Comparison of ENCODE assay signal across 8 cellular contexts in genomic region chr12:21169878-21170472, GRCh38. TPM values are rescaled to one million over a fixed set of nuclear protein-coding genes. Genes with fewer than 3 reads are reported as not detected.
DNase-seq lines count a peak whose midpoint lies in the region; ATAC-seq and TF ChIP-seq lines count a peak whose summit lies in the region.

No MANE protein-coding gene starts in this region.

- H3K4ac ChIP-seq in mesenchymal stem cell (ENCODE audit: low read depth in 1 of 2, low read length in 2 of 2) = no peak overlapping the region

- H3K4me1 ChIP-seq in DND-41 (ENCODE audit: insufficient read depth, low read length) (no peaks in the 10 kb centered on the region), OCI-LY3 (ENCODE audit: low read length) (no peaks in the 10 kb centered on the region), mesenchymal stem cell (ENCODE audit: control insufficient read depth, insufficient read depth, low read depth, low read length) (no peaks in the 10 kb centered on the region)

- peak; percentile 75 for ATAC-seq in DND-41 (ENCODE audit: insufficient read depth, low read depth)
- ATAC-seq in GM19397 (IDR thresholded peaks at IDR 0.05; ENCODE audit: unreplicated experiment) = peak; percentile 84
- ATAC-seq in GM19023 (IDR thresholded peaks at IDR 0.05; ENCODE audit: unreplicated experiment) = no peak

- peak; percentile 87 for TF ChIP-seq CTCF in DND-41 (IDR thresholded peaks at IDR 0.05; ENCODE audit: borderline replicate concordance, extremely low read depth, low read length, poor library complexity, severe bottlenecking)
- TF ChIP-seq CTCF in HL-60 (IDR thresholded peaks at IDR 0.05; ENCODE audit: insufficient read depth, low read length) = peak; percentile 74
- TF ChIP-seq CTCF in OCI-LY3 (IDR thresholded peaks at IDR 0.05; ENCODE audit: low read depth, low read length) = peak; percentile 94

- no peaks in the 10 kb centered on the region for H3K79me1 ChIP-seq in mesenchymal stem cell (replicated peaks; ENCODE audit: low read length, poor library complexity, severe bottlenecking)

- no peak overlapping the region for H2BK15ac ChIP-seq in mesenchymal stem cell (ENCODE audit: low read depth, poor library complexity, severe bottlenecking)

- H2AK5ac ChIP-seq in mesenchymal stem cell (ENCODE audit: low read length, severe bottlenecking) = no peak overlapping the region

- 29% methylated on average over 3 of the region's 3 CpGs for WGBS in mesenchymal stem cell

- H4K91ac ChIP-seq in mesenchymal stem cell (ENCODE audit: low read length) = no peak overlapping the region

- no peak overlapping the region for H2BK5ac ChIP-seq in mesenchymal stem cell (ENCODE audit: low read depth, low read length, poor library complexity, severe bottlenecking)

- no peak overlapping the region for H2BK12ac ChIP-seq in mesenchymal stem cell (ENCODE audit: low read length in 2 of 2)

- no peak overlapping the region for H3K4me3 ChIP-seq in DND-41 (ENCODE audit: low read depth in 1 of 2, low read length in 2 of 2)
- H3K4me3 ChIP-seq in HL-60 (replicated peaks; ENCODE audit: insufficient read depth, low read length) = no peak overlapping the region
- no peak overlapping the region for H3K4me3 ChIP-seq in OCI-LY3 (ENCODE audit: low read length)
- H3K4me3 ChIP-seq in mesenchymal stem cell (ENCODE audit: insufficient read depth in 1 of 2, low read depth in 1 of 2, low read length in 2 of 2) = no peak overlapping the region

- H2BK120ac ChIP-seq in mesenchymal stem cell (ENCODE audit: low read depth, low read length) = no peak overlapping the region

- H2AFZ ChIP-seq in DND-41 (ENCODE audit: low read depth, low read length) (no peak overlapping the region), OCI-LY3 (ENCODE audit: low read depth, low read length) (no peak overlapping the region), mesenchymal stem cell (ENCODE audit: low read depth, low read length) (no peak overlapping the region)

- H3K27me3 ChIP-seq in DND-41 (ENCODE audit: insufficient read depth, low read length, poor library complexity) (no peaks in the 10 kb centered on the region), HL-60 (ENCODE audit: insufficient read depth, poor library complexity, severe bottlenecking) (no peaks in the 10 kb centered on the region), OCI-LY3 (ENCODE audit: low read depth, low read length) (0 out of 2 replicates have a peak, but pooled peaks cover 5% of the 10 kb centered on the region), mesenchymal stem cell (ENCODE audit: control insufficient read depth in 1 of 2, insufficient read depth in 1 of 2, low read length in 2 of 2) (no peaks in the 10 kb centered on the region)

- H4K20me1 ChIP-seq in DND-41 (ENCODE audit: insufficient read depth, low read length) = no peaks in the 10 kb centered on the region
- no peaks in the 10 kb centered on the region for H4K20me1 ChIP-seq in OCI-LY3 (ENCODE audit: insufficient read depth, low read length)

- no peak overlapping the region for H3K14ac ChIP-seq in mesenchymal stem cell (ENCODE audit: low read length in 2 of 2)

- no peak overlapping the region for H3K27ac ChIP-seq in DND-41 (ENCODE audit: low read length)
- no peak overlapping the region for H3K27ac ChIP-seq in HL-60 (replicated peaks)
- H3K27ac ChIP-seq in OCI-LY3 (ENCODE audit: low read length) = no peak overlapping the region
- no peak overlapping the region for H3K27ac ChIP-seq in mesenchymal stem cell (ENCODE audit: low read length, poor library complexity, severe bottlenecking)

- peak; percentile 61 for DNase-seq in DND-41
- peak; percentile 11 to 25 for DNase-seq in HL-60 (ENCODE audit: low read depth in 1 of 2, low spot score in 1 of 2)
- peak; percentile 2 to 61 for DNase-seq in T47D (ENCODE audit: low read depth in 1 of 2, low spot score in 1 of 2)
- peak; percentile 49 for DNase-seq in mesenchymal stem cell
- DNase-seq in GF-D8 (lab: John Stamatoyannopoulos, UW) = no peak

- H3K9me3 ChIP-seq in DND-41 (ENCODE audit: insufficient read depth, low read length, severe bottlenecking) = no peaks in the 10 kb centered on the region
- H3K9me3 ChIP-seq in OCI-LY3 (ENCODE audit: insufficient read depth, low read length) = peaks cover 5% of the 10 kb centered on the region; the same call in 1 of the 2 replicates
- H3K9me3 ChIP-seq in mesenchymal stem cell (ENCODE audit: control insufficient read depth, low read length) = no peaks in the 10 kb centered on the region

- H3K9ac ChIP-seq in DND-41 (ENCODE audit: low read depth, low read length) (no peak overlapping the region), OCI-LY3 (ENCODE audit: low read length) (no peak overlapping the region), mesenchymal stem cell (ENCODE audit: low read length) (no peak overlapping the region)

- no peaks in the 10 kb centered on the region for H3K36me3 ChIP-seq in DND-41 (ENCODE audit: insufficient read depth, low read length)
- H3K36me3 ChIP-seq in OCI-LY3 (replicated peaks; ENCODE audit: low read depth, low read length) = no peaks in the 10 kb centered on the region
- H3K36me3 ChIP-seq in mesenchymal stem cell (ENCODE audit: control insufficient read depth in 1 of 2, insufficient read depth in 2 of 2, low read depth in 1 of 2, low read length in 2 of 2) = no peaks in the 10 kb centered on the region

- in situ Hi-C loops in T47D (cut with HindIII; ENCODE audit: low pct_unique_long_range_greater_than_20kb, low sequenced_read_pairs) = no loop called here

- H3K23ac ChIP-seq in mesenchymal stem cell (ENCODE audit: low read length in 2 of 2) = no peak overlapping the region

- H3K79me2 ChIP-seq in DND-41 (ENCODE audit: insufficient read depth, low read length) = no peaks in the 10 kb centered on the region
- no peaks in the 10 kb centered on the region for H3K79me2 ChIP-seq in OCI-LY3 (ENCODE audit: low read length)

- H3K18ac ChIP-seq in mesenchymal stem cell (ENCODE audit: low read depth in 1 of 2, low read length in 2 of 2) = no peak overlapping the region

- H4K8ac ChIP-seq in mesenchymal stem cell (ENCODE audit: low read length) = no peak overlapping the region

- H3K4me2 ChIP-seq in DND-41 (ENCODE audit: insufficient read depth, low read length) (no peak overlapping the region), OCI-LY3 (ENCODE audit: low read length) (0 out of 2 replicates have a peak overlapping the region, but pooled peaks have one; percentile 13), mesenchymal stem cell (ENCODE audit: low read length, poor library complexity, severe bottlenecking) (no peak overlapping the region)

RNA-seq across cellular contexts. Expression of gene SLCO1B1, which starts 39.0 kb away (rescaled TPM):
- not detected for polyA plus RNA-seq in mesenchymal stem cell (2013, experiment 1 of 2)
- polyA plus RNA-seq in mesenchymal stem cell (2013, experiment 2 of 2) = not detected
